In the genomic region with DNA sequence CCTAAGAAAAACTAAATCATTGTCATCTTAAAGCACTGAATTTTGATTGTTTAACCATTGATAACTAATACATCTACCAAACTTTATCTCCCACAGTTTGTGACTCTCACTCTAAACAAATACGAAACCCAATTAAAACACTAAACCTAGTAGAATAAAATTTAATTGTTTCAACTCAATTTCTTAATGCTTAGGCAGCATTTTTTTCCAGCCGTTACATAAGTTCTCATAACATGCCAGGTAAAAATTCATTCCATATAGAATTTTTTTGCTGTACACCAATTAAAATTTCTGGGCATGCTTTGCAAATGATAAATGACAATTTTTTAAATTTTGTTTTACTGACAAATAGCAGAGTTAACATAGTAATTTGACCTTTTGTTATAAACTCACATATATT, we compare ENCODE assay signal across 34 cellular contexts.
"Had no signal": no experiment of that assay in that cellular context is flagged by ENCODE, and none has a peak within 500 bp of the region (broad histone marks: within the 10 kb centered on the region; RNA-seq: fewer than 3 reads in every experiment).

No MANE protein-coding gene starts in this region.

- H3K9me3 ChIP-seq: adrenal gland, ascending aorta, body of pancreas, breast epithelium had no signal

- H3K27ac ChIP-seq: adrenal gland, ascending aorta, body of pancreas, brain microvascular endothelial cell, breast epithelium, cardiac muscle cell had no signal

- H3K27me3 ChIP-seq: adrenal gland, ascending aorta, body of pancreas, brain microvascular endothelial cell, breast epithelium, cardiac muscle cell had no signal

- H3K4me3 ChIP-seq: adrenal gland, ascending aorta, body of pancreas, breast epithelium, cardiac muscle cell had no signal

- DNase-seq: activated effector memory CD4-positive, alpha-beta T cell treated with anti-CD3 and anti-CD28 coated beads, Interleukin-2, amount 50 U/mL, for 16 hours; activated effector memory CD4-positive, alpha-beta T cell treated with Interleukin-2 at 50 U/mL for 16 hours; activated gamma-delta T cell; activated gamma-delta T cell treated with Interleukin-2 at 50 U/mL for 16 hours; activated naive CD4-positive, alpha-beta T cell; activated naive CD4-positive, alpha-beta T cell treated with anti-CD3 and anti-CD28 coated beads for 36 hours; activated naive CD4-positive, alpha-beta T cell treated with anti-CD3 and anti-CD28 coated beads, Interleukin-2, amount 10 ng/mL, durations not matched to agents 7 days and 5 days; activated naive CD4-positive, alpha-beta T cell treated with anti-CD3 and anti-CD28 coated beads, Interleukin-2, amount 50 U/mL, for 16 hours; activated naive CD4-positive, alpha-beta T cell treated with Interleukin-2 at 50 U/mL for 16 hours; activated naive CD8-positive, alpha-beta T cell treated with anti-CD3 and anti-CD28 coated beads for 36 hours; activated naive CD8-positive, alpha-beta T cell treated with anti-CD3 and anti-CD28 coated beads, Interleukin-2, amount 10 ng/mL, durations not matched to agents 7 days and 5 days; activated naive CD8-positive, alpha-beta T cell treated with anti-CD3 and anti-CD28 coated beads, Interleukin-2, amount 50 U/mL, for 24 hours; activated T-cell treated with anti-CD3 and anti-CD28 coated beads, Interleukin-2, amount 50 U/mL, for 1 hour; activated T-cell treated with anti-CD3 and anti-CD28 coated beads, Interleukin-2, amount 50 U/mL, for 24 hours; activated T-cell treated with anti-CD3 and anti-CD28 coated beads, Interleukin-2, amount 50 U/mL, for 4 hours; activated T-cell treated with anti-CD3 and anti-CD28 coated beads, Interleukin-2, amount 50 U/mL, for 48 hours; activated T-cell treated with anti-CD3 and anti-CD28 coated beads, Interleukin-2, amount 50 U/mL, for 72 hours; adrenal gland; amniotic stem cell; amygdala; anterior cingulate cortex; aorta; body of pancreas; brain microvascular endothelial cell; caudate nucleus; central memory CD4-positive, alpha-beta T cell; cerebellar nuclear complex had no signal

- H3K36me3 ChIP-seq: adrenal gland, ascending aorta, brain microvascular endothelial cell, breast epithelium, cardiac muscle cell had no signal

- ATAC-seq: activated naive CD4-positive, alpha-beta T cell treated with anti-CD3 and anti-CD28 coated beads, Interleukin-2, amount 50 U/mL, for 72 hours; activated naive CD8-positive, alpha-beta T cell treated with anti-CD3 and anti-CD28 coated beads, Interleukin-2, amount 50 U/mL, for 24 hours; activated T-cell treated with anti-CD3 and anti-CD28 coated beads, Interleukin-2, amount 50 U/mL, for 4 hours; activated T-cell treated with anti-CD3 and anti-CD28 coated beads, Interleukin-2, amount 50 U/mL, for 72 hours; activated T-helper 17 cell treated with anti-CD3 and anti-CD28 coated beads, Interleukin-2, amount 50 U/mL, for 72 hours; body of pancreas had no signal

- FAIRE-seq: astrocyte, bronchial epithelial cell had no signal

- H3K4me1 ChIP-seq: adrenal gland, ascending aorta, body of pancreas, breast epithelium had no signal
